ENCODE assay signal across 16 cellular contexts in the genomic region with DNA sequence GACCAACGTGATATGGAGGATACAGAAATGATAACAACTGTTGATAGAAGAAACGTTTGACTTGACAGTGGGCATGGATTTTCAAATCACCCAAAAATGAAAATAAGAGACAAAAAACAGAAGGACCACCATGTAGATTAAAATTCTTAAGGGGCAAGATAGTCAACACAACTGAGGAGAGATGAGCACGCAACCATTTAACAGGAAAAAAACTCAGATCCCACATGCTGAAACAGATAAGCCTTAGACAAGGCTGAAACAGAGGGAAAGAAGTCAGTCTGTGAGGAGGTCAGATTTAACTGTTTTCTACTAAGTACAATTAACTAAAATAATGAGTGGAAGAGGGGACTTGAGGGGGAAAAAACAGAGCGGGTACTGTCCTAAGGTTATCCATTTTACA. TPM values are rescaled to one million over a fixed set of nuclear protein-coding genes. Genes with fewer than 3 reads are reported as not detected.
DNase-seq lines count a peak whose midpoint lies in the region; ATAC-seq and TF ChIP-seq lines count a peak whose summit lies in the region.
"Had no signal": no experiment of that assay in that cellular context is flagged by ENCODE, and none has a peak within 500 bp of the region (broad histone marks: within the 10 kb centered on the region; RNA-seq: fewer than 3 reads in every experiment).

No MANE protein-coding gene starts in this region.

- H3K79me2 ChIP-seq in HCT116 (ENCODE audit: insufficient read depth, low read length), result peaks cover 84% of the 10 kb centered on the region

- peaks cover 8% of the 10 kb centered on the region for H3K36me3 Mint-ChIP-seq in mesothelial cell of epicardium

- H3K4me1 Mint-ChIP-seq in mesothelial cell of epicardium, result peaks cover 76% of the 10 kb centered on the region
- H3K4me1 Mint-ChIP-seq: CD4-positive, alpha-beta memory T cell had no signal

- H3K9me2 ChIP-seq in HCT116 (ENCODE audit: insufficient read depth), result no peaks in the 10 kb centered on the region

- TF ChIP-seq CTCF in 22Rv1 (IDR thresholded peaks at IDR 0.05), result no peak
- no peak for TF ChIP-seq CTCF in HCT116 (IDR thresholded peaks at IDR 0.05 in 2 of 3, conservative IDR thresholded peaks at IDR 0.05 in 1 of 3; ENCODE audit: borderline replicate concordance in 1 of 3, insufficient read depth in 1 of 3, low read depth in 2 of 3, low read length in 2 of 3)
- TF ChIP-seq CTCF in mesothelial cell of epicardium (IDR thresholded peaks at IDR 0.05; ENCODE audit: unreplicated experiment), result no peak

- intact Hi-C loops in HCT116 (cut with micrococcal nuclease), result no loop called here

- TF ChIP-seq POLR2A in HCT116 (IDR thresholded peaks at IDR 0.05; ENCODE audit: borderline replicate concordance, extremely low read depth, insufficient read depth, insufficient read length), result no peak

- no peaks in the 10 kb centered on the region for H3K27me3 ChIP-seq in HCT116 (ENCODE audit: insufficient read depth, low read length)

- POLR2A ChIA-PET in HCT116 (lab: Charles Lee), result interaction anchor here (2.7 kb wide), 1 partner anchor 20 kb away, joined by 26 read pairs; the partner anchor contains the start of gene RNF43

- H3K27me3 Mint-ChIP-seq in mesothelial cell of epicardium (ENCODE audit: low read depth), result no peaks in the 10 kb centered on the region
- H3K27me3 Mint-ChIP-seq: CD4-positive, alpha-beta memory T cell had no signal

- H3K36me3 ChIP-seq in HCT116 (ENCODE audit: control insufficient read depth in 1 of 2, insufficient read depth in 2 of 2, low read length in 2 of 2), result no peaks in the 10 kb centered on the region; a peak in 1 of 4 replicates

- peaks cover 89 to 100% of the 10 kb centered on the region in 2 experiments for H3K4me1 ChIP-seq in HCT116 (ENCODE audit: control insufficient read depth in 1 of 2, insufficient read depth in 2 of 2, low read length in 2 of 2)

- no peak for TF ChIP-seq RAD21 in HCT116 (IDR thresholded peaks at IDR 0.05; ENCODE audit: low read depth)

- no peak overlapping the region for H3K4me3 Mint-ChIP-seq in mesothelial cell of epicardium
- H3K4me3 Mint-ChIP-seq: CD4-positive, alpha-beta memory T cell; GM23338; H9; HFFc6 had no signal

- no peak overlapping the region for H3K4me3 ChIP-seq in HCT116 (replicated peaks in 1 of 2; ENCODE audit: low read depth in 1 of 2, low read length in 2 of 2)
- H3K4me3 ChIP-seq: GM23338 had no signal

- CTCF ChIA-PET in HCT116 (lab: Charles Lee), result interaction anchor here (0.6 kb wide), 1 partner anchor 126 kb away, joined by 3 read pairs; no protein-coding TSS in a partner anchor

- H3K27ac ChIP-seq in 22Rv1 (peak overlapping the region; percentile 99), HCT116 (ENCODE audit: low read depth, low read length) (peak overlapping the region; percentile 75; the same call in 1 of the 2 replicates)

- no TSS peak for BruUV-seq in HCT116 (replicated peaks; lab: Mats Ljungman, UMichigan)

- H3K4me2 ChIP-seq in HCT116 (ENCODE audit: low read length), result peak overlapping the region; percentile 70
- H3K4me2 ChIP-seq: GM23338 had no signal

- ATAC-seq in HCT116 (no peak), GM18498 (IDR thresholded peaks at IDR 0.05; ENCODE audit: unreplicated experiment) (no peak)
- ATAC-seq: GM23338 had no signal

- no peaks in the 10 kb centered on the region for H3K9me3 ChIP-seq in HCT116 (ENCODE audit: control insufficient read depth in 1 of 2, insufficient read depth in 1 of 2, low read depth in 1 of 2, low read length in 2 of 2)

- H2AFZ ChIP-seq in HCT116 (ENCODE audit: low read depth, low read length, poor library complexity, severe bottlenecking), result no peak overlapping the region
- H2AFZ ChIP-seq: GM23338 had no signal

- RAD21 ChIA-PET in HCT116 (lab: Charles Lee; ENCODE audit: low non-redundant PET in 1 of 2, low total read pairs in 2 of 2, uncharacterized antibody in 2 of 2, unreplicated experiment in 2 of 2), result no interaction called here

- H3K9ac ChIP-seq in HCT116 (ENCODE audit: low read length), result peak overlapping the region; percentile 32; the same call in 1 of the 2 replicates

- peak overlapping the region; percentile 80 for H3K27ac Mint-ChIP-seq in mesothelial cell of epicardium
- H3K27ac Mint-ChIP-seq: CD4-positive, alpha-beta memory T cell; GM23338; H9; HFFc6 had no signal

- no peaks in the 10 kb centered on the region for H3K9me3 Mint-ChIP-seq in mesothelial cell of epicardium
- H3K9me3 Mint-ChIP-seq: CD4-positive, alpha-beta memory T cell; GM23338; H9; HFFc6 had no signal

- no peaks in the 10 kb centered on the region for H4K20me1 ChIP-seq in HCT116 (ENCODE audit: insufficient read depth)

- no peak for DNase-seq in HCT116 (ENCODE audit: low read depth, low spot score)
- no peak for DNase-seq in mesothelial cell of epicardium (ENCODE audit: low spot score in 2 of 2, unreplicated experiment in 2 of 2)
- DNase-seq in activated CD4-positive, alpha-beta T cell treated with anti-CD3 and anti-CD28 coated beads, Interleukin-2, amount 50 U/mL, for 1 hour, result no peak
- no peak for DNase-seq in cerebellar cortex (ENCODE audit: low spot score)
- DNase-seq: C1 segment of cervical spinal cord; CD4-positive, alpha-beta memory T cell; COR-L47; DMS153; DND-41; H9; HFFc6 had no signal

TF ChIP-seq in HCT116, 20 proteins besides CTCF, POLR2A, EP300 and RAD21 (continues in another document):
- TF ChIP-seq EGR1 (IDR thresholded peaks at IDR 0.05; ENCODE audit: low read depth) (no peak), SP1 (IDR thresholded peaks at IDR 0.05; ENCODE audit: low read depth) (no peak), ATF3 (IDR thresholded peaks at IDR 0.05) (no peak), JUND (IDR thresholded peaks at IDR 0.05) (no peak), ZFX (IDR thresholded peaks at IDR 0.05) (no peak), SRF (IDR thresholded peaks at IDR 0.05; ENCODE audit: low read depth) (no peak), CBX3 (IDR thresholded peaks at IDR 0.05; ENCODE audit: low read depth) (no peak), ELF1 (IDR thresholded peaks at IDR 0.05; ENCODE audit: borderline replicate concordance, low read depth) (no peak), POLR2AphosphoS5 (IDR thresholded peaks at IDR 0.05; ENCODE audit: low read depth, low read length) (no peak), EZH2 (IDR thresholded peaks at IDR 0.05) (no peak), CEBPB (IDR thresholded peaks at IDR 0.05; ENCODE audit: low read depth) (no peak), FOSL1 (IDR thresholded peaks at IDR 0.05; ENCODE audit: low read depth) (no peak), TCF7L2 (IDR thresholded peaks at IDR 0.05; ENCODE audit: borderline replicate concordance, extremely low read depth, insufficient read depth, insufficient read length) (no peak), EZH2phosphoT487 (IDR thresholded peaks at IDR 0.05; ENCODE audit: borderline replicate concordance) (no peak)
- TF ChIP-seq, protein P1, sequence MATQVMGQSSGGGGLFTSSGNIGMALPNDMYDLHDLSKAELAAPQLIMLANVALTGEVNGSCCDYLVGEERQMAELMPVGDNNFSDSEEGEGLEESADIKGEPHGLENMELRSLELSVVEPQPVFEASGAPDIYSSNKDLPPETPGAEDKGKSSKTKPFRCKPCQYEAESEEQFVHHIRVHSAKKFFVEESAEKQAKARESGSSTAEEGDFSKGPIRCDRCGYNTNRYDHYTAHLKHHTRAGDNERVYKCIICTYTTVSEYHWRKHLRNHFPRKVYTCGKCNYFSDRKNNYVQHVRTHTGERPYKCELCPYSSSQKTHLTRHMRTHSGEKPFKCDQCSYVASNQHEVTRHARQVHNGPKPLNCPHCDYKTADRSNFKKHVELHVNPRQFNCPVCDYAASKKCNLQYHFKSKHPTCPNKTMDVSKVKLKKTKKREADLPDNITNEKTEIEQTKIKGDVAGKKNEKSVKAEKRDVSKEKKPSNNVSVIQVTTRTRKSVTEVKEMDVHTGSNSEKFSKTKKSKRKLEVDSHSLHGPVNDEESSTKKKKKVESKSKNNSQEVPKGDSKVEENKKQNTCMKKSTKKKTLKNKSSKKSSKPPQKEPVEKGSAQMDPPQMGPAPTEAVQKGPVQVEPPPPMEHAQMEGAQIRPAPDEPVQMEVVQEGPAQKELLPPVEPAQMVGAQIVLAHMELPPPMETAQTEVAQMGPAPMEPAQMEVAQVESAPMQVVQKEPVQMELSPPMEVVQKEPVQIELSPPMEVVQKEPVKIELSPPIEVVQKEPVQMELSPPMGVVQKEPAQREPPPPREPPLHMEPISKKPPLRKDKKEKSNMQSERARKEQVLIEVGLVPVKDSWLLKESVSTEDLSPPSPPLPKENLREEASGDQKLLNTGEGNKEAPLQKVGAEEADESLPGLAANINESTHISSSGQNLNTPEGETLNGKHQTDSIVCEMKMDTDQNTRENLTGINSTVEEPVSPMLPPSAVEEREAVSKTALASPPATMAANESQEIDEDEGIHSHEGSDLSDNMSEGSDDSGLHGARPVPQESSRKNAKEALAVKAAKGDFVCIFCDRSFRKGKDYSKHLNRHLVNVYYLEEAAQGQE (IDR thresholded peaks at IDR 0.05; ENCODE audit: low read depth), result no peak
- TF ChIP-seq, protein P2, sequence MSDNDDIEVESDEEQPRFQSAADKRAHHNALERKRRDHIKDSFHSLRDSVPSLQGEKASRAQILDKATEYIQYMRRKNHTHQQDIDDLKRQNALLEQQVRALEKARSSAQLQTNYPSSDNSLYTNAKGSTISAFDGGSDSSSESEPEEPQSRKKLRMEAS (IDR thresholded peaks at IDR 0.05), result no peak

RNA-seq across cellular contexts. Expression of gene RNF43, which starts 21.2 kb away (rescaled TPM):
- total RNA-seq in HCT116 (2021; ENCODE audit: unreplicated experiment) (42.2 TPM), mesothelial cell of epicardium (38.7 to 40.3 TPM (median 39.0 TPM) in 3 replicates)
- polyA plus RNA-seq in HCT116 (2012), result 21.7 and 27.6 TPM in 2 replicates
- total RNA-seq: A172, HFFc6 had no signal
- polyA plus RNA-seq: BJ had no signal

RNA-seq across cellular contexts. Expression of gene SUPT4H1, which starts 44.2 kb away (rescaled TPM):
- total RNA-seq in HCT116 (2021; ENCODE audit: unreplicated experiment) (118 TPM), mesothelial cell of epicardium (76.8 to 90.7 TPM (median 86.6 TPM) in 3 replicates)
- polyA plus RNA-seq in HCT116 (2012), result 121 and 141 TPM in 2 replicates
